In genomic region chr19:547836-548720, GRCh38 we compare ENCODE assay signal across 1 cellular context.
A peak's percentile ranks its signal among the peaks of the same experiment; 100 is the strongest.
TF ChIP-seq lines count a peak whose summit lies in the region.

No MANE protein-coding gene starts in this region.

TF ChIP-seq in HEK293, 187 proteins besides CTCF, POLR2A, EP300 and RAD21 (continued from another document):
- TF ChIP-seq ZBTB1 (tag by site-specific recombination; IDR thresholded peaks at IDR 0.05) (no peak), ZNF510 (tag by site-specific recombination; IDR thresholded peaks at IDR 0.05; ENCODE audit: insufficient replicate concordance) (no peak)
- TF ChIP-seq, protein P1, sequence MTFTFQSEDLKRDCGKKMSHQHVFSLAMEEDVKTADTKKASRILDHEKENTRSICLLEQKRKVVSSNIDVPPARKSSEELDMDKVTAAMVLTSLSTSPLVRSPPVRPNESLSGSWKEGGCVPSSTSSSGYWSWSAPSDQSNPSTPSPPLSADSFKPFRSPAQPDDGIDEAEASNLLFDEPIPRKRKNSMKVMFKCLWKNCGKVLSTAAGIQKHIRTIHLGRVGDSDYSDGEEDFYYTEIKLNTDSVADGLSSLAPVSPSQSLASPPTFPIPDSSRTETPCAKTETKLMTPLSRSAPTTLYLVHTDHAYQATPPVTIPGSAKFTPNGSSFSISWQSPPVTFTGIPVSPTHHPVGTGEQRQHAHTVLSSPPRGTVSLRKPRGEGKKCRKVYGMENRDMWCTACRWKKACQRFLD (tag by site-specific recombination; IDR thresholded peaks at IDR 0.05): no peak
- TF ChIP-seq, protein P2, sequence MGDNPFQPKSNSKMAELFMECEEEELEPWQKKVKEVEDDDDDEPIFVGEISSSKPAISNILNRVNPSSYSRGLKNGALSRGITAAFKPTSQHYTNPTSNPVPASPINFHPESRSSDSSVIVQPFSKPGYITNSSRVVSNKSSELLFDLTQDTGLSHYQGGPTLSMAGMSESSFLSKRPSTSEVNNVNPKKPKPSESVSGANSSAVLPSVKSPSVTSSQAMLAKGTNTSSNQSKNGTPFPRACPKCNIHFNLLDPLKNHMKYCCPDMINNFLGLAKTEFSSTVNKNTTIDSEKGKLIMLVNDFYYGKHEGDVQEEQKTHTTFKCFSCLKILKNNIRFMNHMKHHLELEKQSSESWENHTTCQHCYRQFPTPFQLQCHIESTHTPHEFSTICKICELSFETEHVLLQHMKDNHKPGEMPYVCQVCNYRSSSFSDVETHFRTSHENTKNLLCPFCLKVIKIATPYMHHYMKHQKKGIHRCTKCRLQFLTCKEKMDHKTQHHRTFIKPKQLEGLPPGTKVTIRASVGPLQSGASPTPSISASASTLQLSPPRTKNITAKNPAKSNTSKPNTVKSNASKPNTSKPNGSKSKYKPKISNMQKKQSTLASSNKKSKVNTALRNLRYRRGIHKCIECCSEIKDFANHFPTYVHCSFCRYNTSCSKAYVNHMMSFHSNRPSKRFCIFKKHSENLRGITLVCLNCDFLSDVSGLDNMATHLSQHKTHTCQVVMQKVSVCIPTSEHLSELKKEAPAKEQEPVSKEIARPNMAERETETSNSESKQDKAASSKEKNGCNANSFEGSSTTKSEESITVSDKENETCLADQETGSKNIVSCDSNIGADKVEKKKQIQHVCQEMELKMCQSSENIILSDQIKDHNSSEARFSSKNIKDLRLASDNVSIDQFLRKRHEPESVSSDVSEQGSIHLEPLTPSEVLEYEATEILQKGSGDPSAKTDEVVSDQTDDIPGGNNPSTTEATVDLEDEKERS (tag by site-specific recombination; IDR thresholded peaks at IDR 0.05): 0 out of 2 replicates have a peak, but pooled peaks have one; percentile 58
